1 cellular context compared by ENCODE assay signal in the genomic region with DNA sequence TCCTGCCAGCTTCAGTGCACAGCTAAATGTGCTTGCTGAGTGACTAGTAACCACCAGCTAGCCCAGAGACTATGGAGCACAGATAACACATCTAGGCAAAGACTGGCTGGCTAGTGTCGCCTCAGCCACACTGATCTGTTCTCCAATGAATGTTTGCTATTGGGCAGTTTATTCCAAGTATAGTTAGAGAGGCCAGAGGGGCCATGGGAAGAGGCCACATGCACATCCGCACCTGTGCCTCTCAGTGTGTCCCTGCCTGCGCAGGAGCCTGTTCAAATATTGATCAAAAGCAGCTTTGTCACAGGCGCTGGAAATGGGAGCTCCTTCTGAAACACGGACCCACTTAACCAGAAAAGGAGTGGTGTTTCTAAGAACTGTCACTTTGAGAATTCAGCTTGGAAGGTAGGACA.
A peak's percentile ranks its signal among the peaks of the same experiment; 100 is the strongest.
TF ChIP-seq lines count a peak whose summit lies in the region.

No MANE protein-coding gene starts in this region.

TF ChIP-seq in HepG2, 621 proteins besides CTCF, POLR2A, EP300 and RAD21 (continued from another document and continues in another):
- no peak for TF ChIP-seq ZNF772 (CRISPR knock-in tag; IDR thresholded peaks at IDR 0.05)
- no peak for TF ChIP-seq ZNF720 (CRISPR knock-in tag; IDR thresholded peaks at IDR 0.05)
- TF ChIP-seq, protein P1, sequence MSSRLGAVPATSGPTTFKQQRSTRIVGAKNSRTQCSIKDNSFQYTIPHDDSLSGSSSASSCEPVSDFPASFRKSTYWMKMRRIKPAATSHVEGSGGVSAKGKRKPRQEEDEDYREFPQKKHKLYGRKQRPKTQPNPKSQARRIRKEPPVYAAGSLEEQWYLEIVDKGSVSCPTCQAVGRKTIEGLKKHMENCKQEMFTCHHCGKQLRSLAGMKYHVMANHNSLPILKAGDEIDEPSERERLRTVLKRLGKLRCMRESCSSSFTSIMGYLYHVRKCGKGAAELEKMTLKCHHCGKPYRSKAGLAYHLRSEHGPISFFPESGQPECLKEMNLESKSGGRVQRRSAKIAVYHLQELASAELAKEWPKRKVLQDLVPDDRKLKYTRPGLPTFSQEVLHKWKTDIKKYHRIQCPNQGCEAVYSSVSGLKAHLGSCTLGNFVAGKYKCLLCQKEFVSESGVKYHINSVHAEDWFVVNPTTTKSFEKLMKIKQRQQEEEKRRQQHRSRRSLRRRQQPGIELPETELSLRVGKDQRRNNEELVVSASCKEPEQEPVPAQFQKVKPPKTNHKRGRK (CRISPR knock-in tag; IDR thresholded peaks at IDR 0.05) = no peak
- no peak for TF ChIP-seq ZNF678 (CRISPR knock-in tag; IDR thresholded peaks at IDR 0.05)
- TF ChIP-seq, protein P2, sequence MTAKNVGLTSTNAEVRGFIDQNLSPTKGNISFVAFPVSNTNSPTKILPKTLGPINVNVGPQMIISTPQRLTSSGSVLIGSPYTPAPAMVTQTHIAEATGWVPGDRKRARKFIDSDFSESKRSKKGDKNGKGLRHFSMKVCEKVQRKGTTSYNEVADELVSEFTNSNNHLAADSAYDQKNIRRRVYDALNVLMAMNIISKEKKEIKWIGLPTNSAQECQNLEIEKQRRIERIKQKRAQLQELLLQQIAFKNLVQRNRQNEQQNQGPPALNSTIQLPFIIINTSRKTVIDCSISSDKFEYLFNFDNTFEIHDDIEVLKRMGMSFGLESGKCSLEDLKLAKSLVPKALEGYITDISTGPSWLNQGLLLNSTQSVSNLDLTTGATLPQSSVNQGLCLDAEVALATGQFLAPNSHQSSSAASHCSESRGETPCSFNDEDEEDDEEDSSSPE (CRISPR knock-in tag; IDR thresholded peaks at IDR 0.05) = no peak
- TF ChIP-seq, protein P3, sequence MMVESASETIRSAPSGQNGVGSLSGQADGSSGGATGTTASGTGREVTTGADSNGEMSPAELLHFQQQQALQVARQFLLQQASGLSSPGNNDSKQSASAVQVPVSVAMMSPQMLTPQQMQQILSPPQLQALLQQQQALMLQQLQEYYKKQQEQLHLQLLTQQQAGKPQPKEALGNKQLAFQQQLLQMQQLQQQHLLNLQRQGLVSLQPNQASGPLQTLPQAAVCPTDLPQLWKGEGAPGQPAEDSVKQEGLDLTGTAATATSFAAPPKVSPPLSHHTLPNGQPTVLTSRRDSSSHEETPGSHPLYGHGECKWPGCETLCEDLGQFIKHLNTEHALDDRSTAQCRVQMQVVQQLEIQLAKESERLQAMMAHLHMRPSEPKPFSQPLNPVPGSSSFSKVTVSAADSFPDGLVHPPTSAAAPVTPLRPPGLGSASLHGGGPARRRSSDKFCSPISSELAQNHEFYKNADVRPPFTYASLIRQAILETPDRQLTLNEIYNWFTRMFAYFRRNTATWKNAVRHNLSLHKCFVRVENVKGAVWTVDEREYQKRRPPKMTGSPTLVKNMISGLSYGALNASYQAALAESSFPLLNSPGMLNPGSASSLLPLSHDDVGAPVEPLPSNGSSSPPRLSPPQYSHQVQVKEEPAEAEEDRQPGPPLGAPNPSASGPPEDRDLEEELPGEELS (CRISPR knock-in tag; IDR thresholded peaks at IDR 0.05) = no peak
- TF ChIP-seq DNMT1 (CRISPR knock-in tag; IDR thresholded peaks at IDR 0.05) = no peak
- no peak for TF ChIP-seq MEIS1 (CRISPR knock-in tag; IDR thresholded peaks at IDR 0.05; ENCODE audit: borderline replicate concordance)
- no peak for TF ChIP-seq SUZ12 (IDR thresholded peaks at IDR 0.05; ENCODE audit: low read depth, low read length)
- TF ChIP-seq ZNF12 (CRISPR knock-in tag; IDR thresholded peaks at IDR 0.05) = no peak
- TF ChIP-seq, protein P4, sequence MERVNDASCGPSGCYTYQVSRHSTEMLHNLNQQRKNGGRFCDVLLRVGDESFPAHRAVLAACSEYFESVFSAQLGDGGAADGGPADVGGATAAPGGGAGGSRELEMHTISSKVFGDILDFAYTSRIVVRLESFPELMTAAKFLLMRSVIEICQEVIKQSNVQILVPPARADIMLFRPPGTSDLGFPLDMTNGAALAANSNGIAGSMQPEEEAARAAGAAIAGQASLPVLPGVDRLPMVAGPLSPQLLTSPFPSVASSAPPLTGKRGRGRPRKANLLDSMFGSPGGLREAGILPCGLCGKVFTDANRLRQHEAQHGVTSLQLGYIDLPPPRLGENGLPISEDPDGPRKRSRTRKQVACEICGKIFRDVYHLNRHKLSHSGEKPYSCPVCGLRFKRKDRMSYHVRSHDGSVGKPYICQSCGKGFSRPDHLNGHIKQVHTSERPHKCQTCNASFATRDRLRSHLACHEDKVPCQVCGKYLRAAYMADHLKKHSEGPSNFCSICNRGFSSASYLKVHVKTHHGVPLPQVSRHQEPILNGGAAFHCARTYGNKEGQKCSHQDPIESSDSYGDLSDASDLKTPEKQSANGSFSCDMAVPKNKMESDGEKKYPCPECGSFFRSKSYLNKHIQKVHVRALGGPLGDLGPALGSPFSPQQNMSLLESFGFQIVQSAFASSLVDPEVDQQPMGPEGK (CRISPR knock-in tag; IDR thresholded peaks at IDR 0.05) = no peak
- no peak for TF ChIP-seq ZNF251 (CRISPR knock-in tag; IDR thresholded peaks at IDR 0.05)
- TF ChIP-seq FOXO1 (CRISPR knock-in tag; IDR thresholded peaks at IDR 0.05) = no peak
- TF ChIP-seq GLI4 (CRISPR knock-in tag; IDR thresholded peaks at IDR 0.05; ENCODE audit: borderline replicate concordance) = no peak
- TF ChIP-seq, protein P5, sequence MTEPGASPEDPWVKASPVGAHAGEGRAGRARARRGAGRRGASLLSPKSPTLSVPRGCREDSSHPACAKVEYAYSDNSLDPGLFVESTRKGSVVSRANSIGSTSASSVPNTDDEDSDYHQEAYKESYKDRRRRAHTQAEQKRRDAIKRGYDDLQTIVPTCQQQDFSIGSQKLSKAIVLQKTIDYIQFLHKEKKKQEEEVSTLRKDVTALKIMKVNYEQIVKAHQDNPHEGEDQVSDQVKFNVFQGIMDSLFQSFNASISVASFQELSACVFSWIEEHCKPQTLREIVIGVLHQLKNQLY (CRISPR knock-in tag; IDR thresholded peaks at IDR 0.05) = no peak
- no peak for TF ChIP-seq CENPT (CRISPR knock-in tag; IDR thresholded peaks at IDR 0.05; ENCODE audit: low read depth)
- TF ChIP-seq IRX3 (CRISPR knock-in tag; IDR thresholded peaks at IDR 0.05; ENCODE audit: borderline replicate concordance, low read depth) = no peak
- TF ChIP-seq ZNF510 (CRISPR knock-in tag; IDR thresholded peaks at IDR 0.05; ENCODE audit: low read depth) = no peak
- TF ChIP-seq KAT7 (CRISPR knock-in tag; IDR thresholded peaks at IDR 0.05; ENCODE audit: borderline replicate concordance) = no peak
- TF ChIP-seq, protein P6, sequence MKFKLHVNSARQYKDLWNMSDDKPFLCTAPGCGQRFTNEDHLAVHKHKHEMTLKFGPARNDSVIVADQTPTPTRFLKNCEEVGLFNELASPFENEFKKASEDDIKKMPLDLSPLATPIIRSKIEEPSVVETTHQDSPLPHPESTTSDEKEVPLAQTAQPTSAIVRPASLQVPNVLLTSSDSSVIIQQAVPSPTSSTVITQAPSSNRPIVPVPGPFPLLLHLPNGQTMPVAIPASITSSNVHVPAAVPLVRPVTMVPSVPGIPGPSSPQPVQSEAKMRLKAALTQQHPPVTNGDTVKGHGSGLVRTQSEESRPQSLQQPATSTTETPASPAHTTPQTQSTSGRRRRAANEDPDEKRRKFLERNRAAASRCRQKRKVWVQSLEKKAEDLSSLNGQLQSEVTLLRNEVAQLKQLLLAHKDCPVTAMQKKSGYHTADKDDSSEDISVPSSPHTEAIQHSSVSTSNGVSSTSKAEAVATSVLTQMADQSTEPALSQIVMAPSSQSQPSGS (CRISPR knock-in tag; IDR thresholded peaks at IDR 0.05) = no peak
- TF ChIP-seq ZNF724P (CRISPR knock-in tag; IDR thresholded peaks at IDR 0.05; ENCODE audit: borderline replicate concordance) = no peak
- no peak for TF ChIP-seq SMAD9 (CRISPR knock-in tag; IDR thresholded peaks at IDR 0.05)
- TF ChIP-seq ARHGAP35 (CRISPR knock-in tag; IDR thresholded peaks at IDR 0.05; ENCODE audit: borderline replicate concordance) = no peak
- no peak for TF ChIP-seq ZNF674 (CRISPR knock-in tag; IDR thresholded peaks at IDR 0.05; ENCODE audit: low read depth)
- TF ChIP-seq ZNF737 (CRISPR knock-in tag; IDR thresholded peaks at IDR 0.05; ENCODE audit: borderline replicate concordance) = no peak
- TF ChIP-seq ZNF883 (CRISPR knock-in tag; IDR thresholded peaks at IDR 0.05; ENCODE audit: not compliant biosample characterization) = no peak
- TF ChIP-seq, protein P7, sequence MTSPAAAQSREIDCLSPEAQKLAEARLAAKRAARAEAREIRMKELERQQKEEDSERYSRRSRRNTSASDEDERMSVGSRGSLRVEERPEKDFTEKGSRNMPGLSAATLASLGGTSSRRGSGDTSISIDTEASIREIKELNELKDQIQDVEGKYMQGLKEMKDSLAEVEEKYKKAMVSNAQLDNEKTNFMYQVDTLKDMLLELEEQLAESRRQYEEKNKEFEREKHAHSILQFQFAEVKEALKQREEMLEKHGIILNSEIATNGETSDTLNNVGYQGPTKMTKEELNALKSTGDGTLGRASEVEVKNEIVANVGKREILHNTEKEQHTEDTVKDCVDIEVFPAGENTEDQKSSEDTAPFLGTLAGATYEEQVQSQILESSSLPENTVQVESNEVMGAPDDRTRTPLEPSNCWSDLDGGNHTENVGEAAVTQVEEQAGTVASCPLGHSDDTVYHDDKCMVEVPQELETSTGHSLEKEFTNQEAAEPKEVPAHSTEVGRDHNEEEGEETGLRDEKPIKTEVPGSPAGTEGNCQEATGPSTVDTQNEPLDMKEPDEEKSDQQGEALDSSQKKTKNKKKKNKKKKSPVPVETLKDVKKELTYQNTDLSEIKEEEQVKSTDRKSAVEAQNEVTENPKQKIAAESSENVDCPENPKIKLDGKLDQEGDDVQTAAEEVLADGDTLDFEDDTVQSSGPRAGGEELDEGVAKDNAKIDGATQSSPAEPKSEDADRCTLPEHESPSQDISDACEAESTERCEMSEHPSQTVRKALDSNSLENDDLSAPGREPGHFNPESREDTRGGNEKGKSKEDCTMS (CRISPR knock-in tag; conservative IDR thresholded peaks at IDR 0.05) = no peak
- TF ChIP-seq ZBTB20 (CRISPR knock-in tag; IDR thresholded peaks at IDR 0.05; ENCODE audit: borderline replicate concordance, low read depth) = no peak
- TF ChIP-seq IKZF4 (CRISPR knock-in tag; IDR thresholded peaks at IDR 0.05; ENCODE audit: borderline replicate concordance, low read depth, not compliant biosample characterization) = no peak
- TF ChIP-seq, protein P8, sequence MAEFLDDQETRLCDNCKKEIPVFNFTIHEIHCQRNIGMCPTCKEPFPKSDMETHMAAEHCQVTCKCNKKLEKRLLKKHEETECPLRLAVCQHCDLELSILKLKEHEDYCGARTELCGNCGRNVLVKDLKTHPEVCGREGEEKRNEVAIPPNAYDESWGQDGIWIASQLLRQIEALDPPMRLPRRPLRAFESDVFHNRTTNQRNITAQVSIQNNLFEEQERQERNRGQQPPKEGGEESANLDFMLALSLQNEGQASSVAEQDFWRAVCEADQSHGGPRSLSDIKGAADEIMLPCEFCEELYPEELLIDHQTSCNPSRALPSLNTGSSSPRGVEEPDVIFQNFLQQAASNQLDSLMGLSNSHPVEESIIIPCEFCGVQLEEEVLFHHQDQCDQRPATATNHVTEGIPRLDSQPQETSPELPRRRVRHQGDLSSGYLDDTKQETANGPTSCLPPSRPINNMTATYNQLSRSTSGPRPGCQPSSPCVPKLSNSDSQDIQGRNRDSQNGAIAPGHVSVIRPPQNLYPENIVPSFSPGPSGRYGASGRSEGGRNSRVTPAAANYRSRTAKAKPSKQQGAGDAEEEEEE (CRISPR knock-in tag; IDR thresholded peaks at IDR 0.05; ENCODE audit: borderline replicate concordance) = no peak
- TF ChIP-seq ZMYM4 (CRISPR knock-in tag; IDR thresholded peaks at IDR 0.05) = peak; percentile 62; the same call in 1 of the 2 replicates
- no peak for TF ChIP-seq ARNT2 (CRISPR knock-in tag; IDR thresholded peaks at IDR 0.05; ENCODE audit: low read depth)
- TF ChIP-seq IKZF1 (IDR thresholded peaks at IDR 0.05) = no peak
- TF ChIP-seq ZFX (CRISPR knock-in tag; IDR thresholded peaks at IDR 0.05; ENCODE audit: low read depth) = peak; percentile 53; the same call in 1 of the 2 replicates
- no peak for TF ChIP-seq HNRNPK (IDR thresholded peaks at IDR 0.05; ENCODE audit: low read depth, low read length, poor library complexity, severe bottlenecking)
- TF ChIP-seq CREM (IDR thresholded peaks at IDR 0.05) = no peak
- TF ChIP-seq CREM (CRISPR knock-in tag; IDR thresholded peaks at IDR 0.05) = no peak
- TF ChIP-seq CCAR2 (optimal IDR thresholded peaks at IDR 0.05; ENCODE audit: low read depth, low read length) = no peak
- no peak for TF ChIP-seq SRY (CRISPR knock-in tag; IDR thresholded peaks at IDR 0.05)
- TF ChIP-seq, protein P9, sequence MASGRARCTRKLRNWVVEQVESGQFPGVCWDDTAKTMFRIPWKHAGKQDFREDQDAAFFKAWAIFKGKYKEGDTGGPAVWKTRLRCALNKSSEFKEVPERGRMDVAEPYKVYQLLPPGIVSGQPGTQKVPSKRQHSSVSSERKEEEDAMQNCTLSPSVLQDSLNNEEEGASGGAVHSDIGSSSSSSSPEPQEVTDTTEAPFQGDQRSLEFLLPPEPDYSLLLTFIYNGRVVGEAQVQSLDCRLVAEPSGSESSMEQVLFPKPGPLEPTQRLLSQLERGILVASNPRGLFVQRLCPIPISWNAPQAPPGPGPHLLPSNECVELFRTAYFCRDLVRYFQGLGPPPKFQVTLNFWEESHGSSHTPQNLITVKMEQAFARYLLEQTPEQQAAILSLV (CRISPR knock-in tag; IDR thresholded peaks at IDR 0.05; ENCODE audit: borderline replicate concordance) = no peak
- TF ChIP-seq, protein P10, sequence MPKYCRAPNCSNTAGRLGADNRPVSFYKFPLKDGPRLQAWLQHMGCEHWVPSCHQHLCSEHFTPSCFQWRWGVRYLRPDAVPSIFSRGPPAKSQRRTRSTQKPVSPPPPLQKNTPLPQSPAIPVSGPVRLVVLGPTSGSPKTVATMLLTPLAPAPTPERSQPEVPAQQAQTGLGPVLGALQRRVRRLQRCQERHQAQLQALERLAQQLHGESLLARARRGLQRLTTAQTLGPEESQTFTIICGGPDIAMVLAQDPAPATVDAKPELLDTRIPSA (CRISPR knock-in tag; IDR thresholded peaks at IDR 0.05; ENCODE audit: borderline replicate concordance) = no peak
